Comparison of ENCODE assay signal across 22 cellular contexts in genomic region chr16:53198933-53199332, GRCh38.
DNase-seq lines count a peak whose midpoint lies in the region; ATAC-seq, FAIRE-seq and TF ChIP-seq lines count a peak whose summit lies in the region.
"Had no signal": no experiment of that assay in that cellular context is flagged by ENCODE, and none has a peak within 500 bp of the region (broad histone marks: within the 10 kb centered on the region; RNA-seq: fewer than 3 reads in every experiment).

No MANE protein-coding gene starts in this region.

- peak; percentile 16 for DNase-seq in GM12865 (ENCODE audit: low read depth)
- no peak for DNase-seq in stimulated activated naive CD8-positive, alpha-beta T cell treated with anti-CD3 and anti-CD28 coated beads, Interleukin-15, Interleukin-2, amounts not matched to agents 100 U/mL and 50 U/mL, for 24 hours
- DNase-seq in small intestine, result no peak
- DNase-seq in Right ventricle myocardium superior, result no peak
- DNase-seq in ureter (ENCODE audit: low spot score), result no peak
- DNase-seq: 8988T; BE2C; C1 segment of cervical spinal cord; CD4-positive, CD25-positive, alpha-beta regulatory T cell; CD8-positive, alpha-beta memory T cell; COR-L47; DMS 273 treated with DMSO at 0.1 percent for 48 hours; DMS53; DND-41; EL; H9; KBM-7 had no signal

- no peak overlapping the region for H3K27ac ChIP-seq in small intestine (ENCODE audit: low read depth in 1 of 2, low read length in 1 of 2)

- no peaks in the 10 kb centered on the region for H3K4me1 ChIP-seq in small intestine (ENCODE audit: control insufficient read depth in 2 of 2, insufficient read depth in 1 of 2, low read depth in 1 of 2, low read length in 1 of 2)
- H3K4me1 ChIP-seq: BE2C had no signal

- FAIRE-seq in small intestine (lab: Jason Lieb, UNC), result no peak
- FAIRE-seq: GM12892, H1, HepG2 had no signal

- peaks cover 0 to 4% of the 10 kb centered on the region in 2 donors for H3K36me3 ChIP-seq in small intestine (ENCODE audit: control insufficient read depth in 2 of 2, insufficient read depth in 2 of 2, low read length in 2 of 2)

- H3K4me3 ChIP-seq in GM12865 (ENCODE audit: low read depth, low read length) (no peak overlapping the region), small intestine (ENCODE audit: low read depth in 1 of 2, low read length in 2 of 2) (no peak overlapping the region)

- no peak for TF ChIP-seq CTCF in GM12865 (IDR thresholded peaks at IDR 0.05; ENCODE audit: insufficient read depth, low read depth, low read length, missing control alignments)

- ATAC-seq in GM18868 (IDR thresholded peaks at IDR 0.05; ENCODE audit: unreplicated experiment) (peak; percentile 81), HG03457 (IDR thresholded peaks at IDR 0.05; ENCODE audit: unreplicated experiment) (peak; percentile 70), Right ventricle myocardium superior (ENCODE audit: poor library complexity) (no peak)
- ATAC-seq in stimulated activated naive CD8-positive, alpha-beta T cell treated with anti-CD3 and anti-CD28 coated beads, Interleukin-15, Interleukin-2, amounts not matched to agents 100 U/mL and 50 U/mL, for 24 hours, result peak; percentile 49
- ATAC-seq: HepG2 had no signal

- no peaks in the 10 kb centered on the region for H3K9me3 ChIP-seq in small intestine (ENCODE audit: control insufficient read depth, low read depth)
- H3K9me3 ChIP-seq: BE2C had no signal

- no peaks in the 10 kb centered on the region for H3K27me3 ChIP-seq in small intestine (ENCODE audit: control insufficient read depth in 2 of 2, insufficient read depth in 2 of 2, low read length in 2 of 2)
- H3K27me3 ChIP-seq: BE2C had no signal

- intact Hi-C loops in Right ventricle myocardium superior (cut with DNase I), result no loop called here
